Comparison of ENCODE assay signal across 12 cellular contexts in the genomic region with DNA sequence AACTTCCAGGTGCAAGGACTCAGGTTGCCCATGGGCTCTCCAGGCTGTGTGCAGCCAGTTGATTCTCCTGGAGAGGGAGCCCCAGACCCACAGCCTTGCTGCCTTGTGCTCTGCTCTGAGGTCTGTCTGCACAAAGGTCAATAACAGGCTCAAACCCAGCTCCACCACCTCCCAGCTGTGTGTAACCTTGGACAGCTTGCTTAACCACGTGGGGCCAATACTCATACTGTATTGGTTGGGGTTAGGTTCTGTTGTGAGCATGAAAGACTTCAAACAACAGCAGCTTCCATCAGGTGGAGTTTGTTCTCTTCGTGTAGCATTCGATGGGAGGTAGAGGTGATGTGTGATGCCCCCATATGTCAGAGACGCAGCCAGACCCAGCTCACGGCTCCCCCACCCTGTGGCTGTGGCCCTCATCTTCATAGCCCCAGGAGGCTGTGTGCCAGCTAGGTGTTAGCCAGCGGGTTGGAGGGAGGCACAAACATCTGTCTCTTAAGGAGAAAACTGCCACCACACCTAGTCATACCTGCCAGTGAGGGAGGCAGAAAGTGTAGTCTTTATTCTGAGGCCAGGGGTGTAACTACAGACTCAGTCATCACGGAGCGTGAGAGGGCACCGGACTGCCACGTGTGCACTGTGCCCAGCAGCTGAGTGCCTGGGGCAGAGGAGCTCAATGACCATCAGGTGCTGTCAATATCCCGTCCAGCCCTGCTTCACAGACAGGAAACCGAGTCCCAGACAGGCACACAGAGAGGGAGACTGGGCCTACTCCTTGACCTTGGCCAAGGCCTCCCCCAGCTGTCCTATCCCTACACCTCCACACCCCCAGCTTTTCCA. TPM values are rescaled to one million over a fixed set of nuclear protein-coding genes. Genes with fewer than 3 reads are reported as not detected.
DNase-seq lines count a peak whose midpoint lies in the region; ATAC-seq, FAIRE-seq and TF ChIP-seq lines count a peak whose summit lies in the region.
"Had no signal": no experiment of that assay in that cellular context is flagged by ENCODE, and none has a peak within 500 bp of the region (broad histone marks: within the 10 kb centered on the region; RNA-seq: fewer than 3 reads in every experiment).

No MANE protein-coding gene starts in this region.

- no peak for TF ChIP-seq EP300 in A549 (IDR thresholded peaks at IDR 0.05)

- no peaks in the 10 kb centered on the region for H3K4me1 ChIP-seq in A549

- peaks cover 2% of the 10 kb centered on the region for H3K27me3 Mint-ChIP-seq in endothelial cell (ENCODE audit: unreplicated experiment)
- peaks cover 0 to 8% of the 10 kb centered on the region in 2 donors for H3K27me3 Mint-ChIP-seq in effector memory CD8-positive, alpha-beta T cell
- H3K27me3 Mint-ChIP-seq: stimulated activated naive CD8-positive, alpha-beta T cell treated with anti-CD3 and anti-CD28 coated beads, Interleukin-15, Interleukin-2, amounts not matched to agents 100 ng/mL and 50 ng/mL, for 24 hours had no signal

- CTCF ChIA-PET in A549 (lab: Yijun Ruan, JAX) (interaction anchor here (0.8 to 7.1 kb wide), 28 partner anchors 9 to 182 kb away, joined by 3 to 52 read pairs (median 4); a partner anchor contains a TSS), RWPE1 (lab: Yijun Ruan, JAX) (interaction anchor here (0.5 to 1.1 kb wide), 6 partner anchors 73 to 437 kb away, joined by 3 to 6 read pairs (median 4); no protein-coding TSS in a partner anchor)

- no peak overlapping the region for H3K4me3 Mint-ChIP-seq in endothelial cell (ENCODE audit: unreplicated experiment)
- H3K4me3 Mint-ChIP-seq in effector memory CD8-positive, alpha-beta T cell, result no peak overlapping the region
- H3K4me3 Mint-ChIP-seq: activated T-cell treated with anti-CD3 and anti-CD28 coated beads, Interleukin-2, amount 50 U/mL, for 4 hours; stimulated activated naive CD8-positive, alpha-beta T cell treated with anti-CD3 and anti-CD28 coated beads, Interleukin-15, Interleukin-2, amounts not matched to agents 100 ng/mL and 50 ng/mL, for 24 hours had no signal

- peaks cover 4% of the 10 kb centered on the region for H3K9me3 Mint-ChIP-seq in endothelial cell (ENCODE audit: unreplicated experiment)
- H3K9me3 Mint-ChIP-seq in effector memory CD8-positive, alpha-beta T cell, result no peaks in the 10 kb centered on the region
- H3K9me3 Mint-ChIP-seq: activated T-cell treated with anti-CD3 and anti-CD28 coated beads, Interleukin-2, amount 50 U/mL, for 4 hours; stimulated activated naive CD8-positive, alpha-beta T cell treated with anti-CD3 and anti-CD28 coated beads, Interleukin-15, Interleukin-2, amounts not matched to agents 100 ng/mL and 50 ng/mL, for 24 hours had no signal

- H3K36me3 Mint-ChIP-seq in endothelial cell (ENCODE audit: low read depth, unreplicated experiment), result peaks cover 8% of the 10 kb centered on the region
- no peaks in the 10 kb centered on the region for H3K36me3 Mint-ChIP-seq in effector memory CD8-positive, alpha-beta T cell (ENCODE audit: insufficient read depth)

- H3K4me2 ChIP-seq in A549, result no peak overlapping the region

- no peaks in the 10 kb centered on the region for H3K9me3 ChIP-seq in A549

- WGBS in A549 (ENCODE audit: missing lambda C conversion rate), result 73% methylated on average over 12 of the region's 12 CpGs

- FAIRE-seq in A549 (lab: Jason Lieb, UNC), result no peak

- peak in 1 of 2 experiments; percentile 40 for DNase-seq in A549 (ENCODE audit: low read depth in 1 of 2, low spot score in 1 of 2)
- peak; percentile 50 for DNase-seq in HCEC 1CT
- DNase-seq in RWPE1 (ENCODE audit: low spot score), result peak; percentile 23
- peak; percentile 48 for DNase-seq in left ventricle myocardium superior
- DNase-seq in endothelial cell (ENCODE audit: low spot score), result no peak
- DNase-seq in effector memory CD8-positive, alpha-beta T cell, result no peak
- DNase-seq: activated T-cell treated with anti-CD3 and anti-CD28 coated beads, Interleukin-2, amount 50 U/mL, for 4 hours; NCI-H1048 had no signal

- H3K27ac ChIP-seq in A549 (no peak overlapping the region), RWPE1 (no peak overlapping the region)

- peak; percentile 80 to 90 for ATAC-seq in A549
- ATAC-seq in left ventricle myocardium superior, result peak; percentile 70
- ATAC-seq in GM21825 (IDR thresholded peaks at IDR 0.05; ENCODE audit: unreplicated experiment), result no peak
- no peak for ATAC-seq in GM19351 (IDR thresholded peaks at IDR 0.05; ENCODE audit: unreplicated experiment)
- ATAC-seq in effector memory CD8-positive, alpha-beta T cell (replicated peaks), result no peak

- intact Hi-C loops in left ventricle myocardium superior (cut with micrococcal nuclease), result no loop called here

- no peak for TF ChIP-seq POLR2A in A549 (IDR thresholded peaks at IDR 0.05; ENCODE audit: low read length)

- H3K4me3 ChIP-seq in A549, result no peak overlapping the region

- TF ChIP-seq RAD21 in A549 (conservative IDR thresholded peaks at IDR 0.05 in 1 of 2, IDR thresholded peaks at IDR 0.05 in 1 of 2), result peak; percentile 46 to 67; a peak in 3 of 5 replicates

- no peak overlapping the region for H3K27ac Mint-ChIP-seq in endothelial cell (ENCODE audit: unreplicated experiment)
- no peak overlapping the region for H3K27ac Mint-ChIP-seq in effector memory CD8-positive, alpha-beta T cell
- H3K27ac Mint-ChIP-seq: stimulated activated naive CD8-positive, alpha-beta T cell treated with anti-CD3 and anti-CD28 coated beads, Interleukin-15, Interleukin-2, amounts not matched to agents 100 ng/mL and 50 ng/mL, for 24 hours had no signal

- peaks cover 12% of the 10 kb centered on the region for H3K4me1 Mint-ChIP-seq in endothelial cell (ENCODE audit: unreplicated experiment)
- H3K4me1 Mint-ChIP-seq in effector memory CD8-positive, alpha-beta T cell (ENCODE audit: low read depth in 2 of 2), result no peaks in the 10 kb centered on the region

- POLR2A ChIA-PET in A549 (lab: Yijun Ruan, JAX), result no interaction called here
- POLR2A ChIA-PET in RWPE1 (lab: Yijun Ruan, JAX; ENCODE audit: low non-redundant PET), result no interaction called here

- TF ChIP-seq CTCF in A549 (IDR thresholded peaks at IDR 0.05) (peak; percentile 39), RWPE1 (conservative IDR thresholded peaks at IDR 0.05; ENCODE audit: low read depth) (no peak; the same call in 1 of the 2 replicates), endothelial cell (IDR thresholded peaks at IDR 0.05; ENCODE audit: unreplicated experiment) (no peak)

TF ChIP-seq in A549, 52 proteins besides CTCF, POLR2A, EP300 and RAD21:
- TF ChIP-seq, protein P1, sequence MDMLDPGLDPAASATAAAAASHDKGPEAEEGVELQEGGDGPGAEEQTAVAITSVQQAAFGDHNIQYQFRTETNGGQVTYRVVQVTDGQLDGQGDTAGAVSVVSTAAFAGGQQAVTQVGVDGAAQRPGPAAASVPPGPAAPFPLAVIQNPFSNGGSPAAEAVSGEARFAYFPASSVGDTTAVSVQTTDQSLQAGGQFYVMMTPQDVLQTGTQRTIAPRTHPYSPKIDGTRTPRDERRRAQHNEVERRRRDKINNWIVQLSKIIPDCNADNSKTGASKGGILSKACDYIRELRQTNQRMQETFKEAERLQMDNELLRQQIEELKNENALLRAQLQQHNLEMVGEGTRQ (IDR thresholded peaks at IDR 0.05), result 0 out of 2 replicates have a peak, but pooled peaks have one; percentile 25
- TF ChIP-seq HDAC2 (IDR thresholded peaks at IDR 0.05) (no peak), NR3C1 (IDR thresholded peaks at IDR 0.05) (no peak), RARB (CRISPR knock-in tag; IDR thresholded peaks at IDR 0.05) (no peak), HOXA7 (CRISPR knock-in tag; IDR thresholded peaks at IDR 0.05) (no peak)

RNA-seq across cellular contexts. Expression of a gene that starts 8.0 kb away (rescaled TPM):
- polyA plus RNA-seq in A549 (2011; rRNA removed) (126 and 132 TPM in 2 replicates), A549 (2017; fragmentation: RNase III; extraction: RNeasy Plus Mini Kit Qiagen cat#74134 plus additional on column Dnase treatment) (138 TPM in 3 replicates)
- 266 and 297 TPM in 2 replicates for polyA plus RNA-seq in A549 (2012; cell fraction: cytosol; rRNA removed)
- polyA plus RNA-seq in A549 (2012; cell fraction: nucleus; rRNA removed), result 269 and 274 TPM in 2 replicates
- polyA minus RNA-seq in A549 (2011; rRNA and poly(A)+ RNA removed), result 62.7 and 104 TPM in 2 replicates
- total RNA-seq in left ventricle myocardium superior (92.9 TPM), endothelial cell (ENCODE audit: unreplicated experiment) (39.9 TPM)

RNA-seq across cellular contexts. Expression of a gene that starts 9.7 kb away (rescaled TPM):
- polyA plus RNA-seq in A549 (2011; rRNA removed), result not detected in 2 replicates
- polyA plus RNA-seq in A549 (2012; cell fraction: cytosol; rRNA removed), result not detected in 2 replicates
- 0.22 TPM in 1 of 2 replicates, not detected in the other for polyA plus RNA-seq in A549 (2012; cell fraction: nucleus; rRNA removed)
- not detected in 3 replicates for polyA plus RNA-seq in A549 (2017; fragmentation: RNase III; extraction: RNeasy Plus Mini Kit Qiagen cat#74134 plus additional on column Dnase treatment)
- polyA minus RNA-seq in A549 (2011; rRNA and poly(A)+ RNA removed), result not detected in 2 replicates
- 2,865 TPM for total RNA-seq in left ventricle myocardium superior
- total RNA-seq in endothelial cell (ENCODE audit: unreplicated experiment), result 0.82 TPM
- total RNA-seq: lung microvascular endothelial cell had no signal

RNA-seq across cellular contexts. Expression of a gene that starts 27.2 kb away (rescaled TPM):
- polyA plus RNA-seq in A549 (2011; rRNA removed), result not detected in 2 replicates
- not detected in 2 replicates for polyA plus RNA-seq in A549 (2012; cell fraction: cytosol; rRNA removed)
- polyA plus RNA-seq in A549 (2012; cell fraction: nucleus; rRNA removed), result 0.02 TPM in 1 of 2 replicates, not detected in the other
- polyA plus RNA-seq in A549 (2017; fragmentation: RNase III; extraction: RNeasy Plus Mini Kit Qiagen cat#74134 plus additional on column Dnase treatment), result not detected in 3 replicates
- not detected in 2 replicates for polyA minus RNA-seq in A549 (2011; rRNA and poly(A)+ RNA removed)
- total RNA-seq in left ventricle myocardium superior, result 18.4 TPM
- total RNA-seq in endothelial cell (ENCODE audit: unreplicated experiment), result 22.2 TPM

RNA-seq across cellular contexts. Expression of a gene that starts 49.1 kb away (rescaled TPM):
- 4.6 and 6.4 TPM in 2 replicates for polyA plus RNA-seq in A549 (2011; rRNA removed)
- 5.3 and 6.1 TPM in 2 replicates for polyA plus RNA-seq in A549 (2012; cell fraction: cytosol; rRNA removed)
- 25.0 and 32.7 TPM in 2 replicates for polyA plus RNA-seq in A549 (2012; cell fraction: nucleus; rRNA removed)
- polyA plus RNA-seq in A549 (2017; fragmentation: RNase III; extraction: RNeasy Plus Mini Kit Qiagen cat#74134 plus additional on column Dnase treatment), result 5.5 to 7.3 TPM (median 6.6 TPM) in 3 replicates
- polyA minus RNA-seq in A549 (2011; rRNA and poly(A)+ RNA removed), result 8.1 and 13.8 TPM in 2 replicates
- total RNA-seq in left ventricle myocardium superior, result 17.6 TPM
- 16.9 TPM for total RNA-seq in endothelial cell (ENCODE audit: unreplicated experiment)

RNA-seq across cellular contexts. Expression of a gene that starts 57.8 kb away (rescaled TPM):
- not detected in 2 replicates for polyA plus RNA-seq in A549 (2011; rRNA removed)
- polyA plus RNA-seq in A549 (2012; cell fraction: cytosol; rRNA removed), result 0.03 TPM in 1 of 2 replicates, not detected in the other
- polyA plus RNA-seq in A549 (2012; cell fraction: nucleus; rRNA removed), result not detected in 2 replicates
- polyA plus RNA-seq in A549 (2017; fragmentation: RNase III; extraction: RNeasy Plus Mini Kit Qiagen cat#74134 plus additional on column Dnase treatment), result 0.12 TPM in 1 of 3 replicates, not detected in the others
- polyA minus RNA-seq in A549 (2011; rRNA and poly(A)+ RNA removed), result not detected in 2 replicates
- total RNA-seq in left ventricle myocardium superior, result 1.4 TPM
- not detected for total RNA-seq in endothelial cell (ENCODE audit: unreplicated experiment)

Comparison
In these comparisons a context has a peak if more than half of its experiments do, and no peak if none do; other contexts are left out.
1. ATAC-seq: peak in A549 (2 of 2) and left ventricle myocardium superior (single experiment); none in GM21825 (single experiment), GM19351 (single experiment) and effector memory CD8-positive, alpha-beta T cell (single experiment).
2. DNase-seq: peak in HCEC 1CT (single experiment), RWPE1 (single experiment) and left ventricle myocardium superior (single experiment); none in endothelial cell (single experiment) and effector memory CD8-positive, alpha-beta T cell (0 of 3).
3. RNA of a gene that starts 9.7 kb away (total RNA-seq): 2,865 TPM in left ventricle myocardium superior (single experiment); 0.82 TPM in endothelial cell (single experiment); every median in the first group is over 1,000 times any median in the second.